7 cellular contexts compared by ENCODE assay signal in genomic region chr22:50267591-50268390, GRCh38. TPM values are rescaled to one million over a fixed set of nuclear protein-coding genes. Genes with fewer than 3 reads are reported as not detected.
DNase-seq lines count a peak whose midpoint lies in the region; ATAC-seq, FAIRE-seq and TF ChIP-seq lines count a peak whose summit lies in the region.

No MANE protein-coding gene starts in this region.

- H3K4me3 ChIP-seq in HEK293 (ENCODE audit: low read depth, low read length) (no peak overlapping the region), fibroblast of villous mesenchyme (ENCODE audit: low read depth, low read length) (peak overlapping the region; percentile 41), retinal pigment epithelial cell (ENCODE audit: low read length) (no peak overlapping the region)

- H3K9me3 ChIP-seq in HEK293 (ENCODE audit: control insufficient read depth, insufficient read depth, low read depth, low read length), result no peaks in the 10 kb centered on the region

- no peak for TF ChIP-seq CTCF in HEK293 (tag by site-specific recombination; IDR thresholded peaks at IDR 0.05)
- TF ChIP-seq CTCF in fibroblast of villous mesenchyme (IDR thresholded peaks at IDR 0.05; ENCODE audit: insufficient read depth, low read depth, low read length), result peak; percentile 21
- TF ChIP-seq CTCF in retinal pigment epithelial cell (conservative IDR thresholded peaks at IDR 0.05; ENCODE audit: low read depth, low read length), result peak; percentile 37

- no peaks in the 10 kb centered on the region for H3K36me3 ChIP-seq in HEK293 (ENCODE audit: control insufficient read depth in 2 of 2, insufficient read depth in 1 of 2, low read length in 2 of 2)

- H3K4me3 Mint-ChIP-seq in activated T-cell treated with anti-CD3 and anti-CD28 coated beads, Interleukin-2, amount 50 U/mL, for 4 hours, result no peak overlapping the region

- POLR2A ChIA-PET in HEK293 (lab: Yijun Ruan, JAX), result interaction anchor here (0.6 kb wide), 1 partner anchor 15 kb away, joined by 3 read pairs; no protein-coding TSS in a partner anchor

- ATAC-seq in activated T-cell treated with anti-CD3 and anti-CD28 coated beads, Interleukin-2, amount 50 U/mL, for 4 hours, result peak; percentile 11 to 34
- no peak for ATAC-seq in GM21786 (IDR thresholded peaks at IDR 0.05; ENCODE audit: unreplicated experiment)

- no peak overlapping the region for H3K27ac ChIP-seq in HEK293 (ENCODE audit: extremely low read depth, low read depth, low read length)

- no peaks in the 10 kb centered on the region for H3K36me3 Mint-ChIP-seq in activated T-cell treated with anti-CD3 and anti-CD28 coated beads, Interleukin-2, amount 50 U/mL, for 4 hours (ENCODE audit: insufficient read depth)

- peak; percentile 44 for DNase-seq in activated T-cell treated with anti-CD3 and anti-CD28 coated beads, Interleukin-2, amount 50 U/mL, for 4 hours
- peak; percentile 68 for DNase-seq in fibroblast of villous mesenchyme (ENCODE audit: low read depth)
- no peak for DNase-seq in retinal pigment epithelial cell (ENCODE audit: low read depth)
- no peak for DNase-seq in urothelium cell line (ENCODE audit: low spot score)
- DNase-seq in hippocampal formation (lab: John Stamatoyannopoulos, UW), result no peak

- peaks cover 12% of the 10 kb centered on the region for H3K4me1 Mint-ChIP-seq in activated T-cell treated with anti-CD3 and anti-CD28 coated beads, Interleukin-2, amount 50 U/mL, for 4 hours (ENCODE audit: low read depth)

- CTCF ChIA-PET in HEK293 (lab: Yijun Ruan, JAX), result interaction anchor here (0.7 to 2.4 kb wide), 4 partner anchors 15 to 170 kb away, joined by 3 to 5 read pairs (median 3); no protein-coding TSS in a partner anchor

- peaks cover 16% of the 10 kb centered on the region for H3K4me1 ChIP-seq in HEK293 (ENCODE audit: control insufficient read depth, insufficient read depth, low read length)

- H3K27me3 Mint-ChIP-seq in activated T-cell treated with anti-CD3 and anti-CD28 coated beads, Interleukin-2, amount 50 U/mL, for 4 hours (ENCODE audit: low read depth), result peaks cover 7% of the 10 kb centered on the region

- no peak for FAIRE-seq in urothelium cell line (lab: Jason Lieb, UNC)

- no peaks in the 10 kb centered on the region for H3K9me3 Mint-ChIP-seq in activated T-cell treated with anti-CD3 and anti-CD28 coated beads, Interleukin-2, amount 50 U/mL, for 4 hours

TF ChIP-seq in HEK293, 187 proteins besides CTCF, POLR2A, EP300 and RAD21:
- TF ChIP-seq ZNF48 (tag by site-specific recombination; IDR thresholded peaks at IDR 0.05) (no peak), ZNF560 (tag by site-specific recombination; IDR thresholded peaks at IDR 0.05; ENCODE audit: borderline replicate concordance) (no peak), GLIS2 (tag by site-specific recombination; IDR thresholded peaks at IDR 0.05) (peak; percentile 46), ZIC2 (tag by site-specific recombination; IDR thresholded peaks at IDR 0.05) (0 out of 2 replicates have a peak, but pooled peaks have one; percentile 8)
- TF ChIP-seq, protein P1, sequence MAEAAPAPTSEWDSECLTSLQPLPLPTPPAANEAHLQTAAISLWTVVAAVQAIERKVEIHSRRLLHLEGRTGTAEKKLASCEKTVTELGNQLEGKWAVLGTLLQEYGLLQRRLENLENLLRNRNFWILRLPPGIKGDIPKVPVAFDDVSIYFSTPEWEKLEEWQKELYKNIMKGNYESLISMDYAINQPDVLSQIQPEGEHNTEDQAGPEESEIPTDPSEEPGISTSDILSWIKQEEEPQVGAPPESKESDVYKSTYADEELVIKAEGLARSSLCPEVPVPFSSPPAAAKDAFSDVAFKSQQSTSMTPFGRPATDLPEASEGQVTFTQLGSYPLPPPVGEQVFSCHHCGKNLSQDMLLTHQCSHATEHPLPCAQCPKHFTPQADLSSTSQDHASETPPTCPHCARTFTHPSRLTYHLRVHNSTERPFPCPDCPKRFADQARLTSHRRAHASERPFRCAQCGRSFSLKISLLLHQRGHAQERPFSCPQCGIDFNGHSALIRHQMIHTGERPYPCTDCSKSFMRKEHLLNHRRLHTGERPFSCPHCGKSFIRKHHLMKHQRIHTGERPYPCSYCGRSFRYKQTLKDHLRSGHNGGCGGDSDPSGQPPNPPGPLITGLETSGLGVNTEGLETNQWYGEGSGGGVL (tag by site-specific recombination; IDR thresholded peaks at IDR 0.05), result no peak

RNA-seq across cellular contexts. Expression of gene MAPK11, which starts 2.4 kb away (rescaled TPM):
- 10 to 100 TPM in 1 of 3 donors, 1 to 10 TPM in 2; 9.4 to 10.1 (median 9.8) TPM for total RNA-seq in activated T-cell treated with anti-CD3 and anti-CD28 coated beads, Interleukin-2, amount 50 U/mL, for 4 hours
- 6.5 and 6.8 TPM in 2 replicates for total RNA-seq in fibroblast of villous mesenchyme

RNA-seq across cellular contexts. Expression of gene MAPK12, which starts 6.3 kb away (rescaled TPM):
- 1 to 10 TPM; 3.3 to 4.3 (median 3.9) TPM for total RNA-seq in activated T-cell treated with anti-CD3 and anti-CD28 coated beads, Interleukin-2, amount 50 U/mL, for 4 hours
- 39.3 and 42.7 TPM in 2 replicates for total RNA-seq in fibroblast of villous mesenchyme

RNA-seq across cellular contexts. Expression of gene HDAC10, which starts 16.7 kb away (rescaled TPM):
- total RNA-seq in activated T-cell treated with anti-CD3 and anti-CD28 coated beads, Interleukin-2, amount 50 U/mL, for 4 hours, result 10 to 100 TPM; 45.1 to 50.6 (median 48.2) TPM
- total RNA-seq in fibroblast of villous mesenchyme, result 18.7 and 19.4 TPM in 2 replicates

RNA-seq across cellular contexts. Expression of gene TUBGCP6, which starts 23.0 kb away (rescaled TPM):
- total RNA-seq in activated T-cell treated with anti-CD3 and anti-CD28 coated beads, Interleukin-2, amount 50 U/mL, for 4 hours, result 10 to 100 TPM; 44.5 to 50.6 (median 48.3) TPM
- 25.4 and 32.4 TPM in 2 replicates for total RNA-seq in fibroblast of villous mesenchyme

RNA-seq across cellular contexts. Expression of gene PLXNB2, which starts 39.7 kb away (rescaled TPM):
- total RNA-seq in activated T-cell treated with anti-CD3 and anti-CD28 coated beads, Interleukin-2, amount 50 U/mL, for 4 hours, result 1 to 10 TPM; 4.0 to 4.8 (median 4.7) TPM
- total RNA-seq in fibroblast of villous mesenchyme, result 148 and 168 TPM in 2 replicates

Comparison
In these comparisons a context has a peak if more than half of its experiments do, and no peak if none do; other contexts are left out.
1. DNase-seq: peak in activated T-cell treated with anti-CD3 and anti-CD28 coated beads, Interleukin-2, amount 50 U/mL, for 4 hours (single experiment) and fibroblast of villous mesenchyme (single experiment); none in retinal pigment epithelial cell (single experiment), urothelium cell line (single experiment) and hippocampal formation (0 of 2).